In the genomic region with DNA sequence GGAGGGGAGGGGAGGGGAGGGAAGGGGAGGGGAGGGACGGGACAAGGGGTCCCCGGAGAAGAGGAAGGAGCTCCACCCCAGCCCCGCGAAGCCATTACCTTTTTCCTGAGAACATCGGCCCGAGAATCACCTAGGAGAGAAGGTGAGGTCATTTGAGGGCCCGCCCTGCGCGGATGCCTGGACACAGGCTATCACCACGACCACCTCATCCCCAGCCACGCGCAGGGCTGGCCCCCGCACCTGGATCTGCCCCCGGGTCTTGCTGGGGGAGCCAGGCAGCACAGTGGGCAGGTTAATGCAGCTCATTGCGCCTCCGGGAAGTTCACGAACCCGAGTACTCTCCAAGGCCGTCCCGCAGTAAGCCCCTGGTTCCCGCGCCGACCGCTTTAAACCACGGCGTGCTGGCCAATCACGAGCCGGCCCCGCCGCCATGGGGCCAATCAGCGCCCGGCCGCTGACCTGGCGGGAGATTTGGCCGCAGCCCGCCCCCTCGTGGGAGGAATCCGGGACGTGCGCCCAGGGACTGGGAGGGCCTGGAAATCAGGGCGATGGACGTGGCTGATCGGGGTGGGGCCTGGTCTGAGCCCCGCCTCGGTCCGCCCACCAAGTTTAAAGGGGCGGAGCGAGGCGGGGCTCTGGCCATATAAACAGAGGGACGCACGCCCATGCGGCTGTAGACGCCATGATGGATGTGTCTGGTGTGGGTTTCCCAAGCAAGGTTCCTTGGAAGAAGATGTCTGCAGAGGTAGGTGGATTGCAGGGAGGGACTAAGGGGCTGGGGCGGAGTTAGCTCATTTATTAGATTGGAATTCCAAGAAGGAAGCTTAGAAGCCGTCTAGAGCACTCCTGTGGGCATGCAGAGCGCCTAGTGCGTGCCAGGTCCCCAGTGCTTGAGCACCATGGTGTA, we compare ENCODE assay signal across 8 cellular contexts. TPM values are rescaled to one million over a fixed set of nuclear protein-coding genes. Genes with fewer than 3 reads are reported as not detected.
DNase-seq lines count a peak whose midpoint lies in the region; ATAC-seq and TF ChIP-seq lines count a peak whose summit lies in the region.

A gene with protein sequence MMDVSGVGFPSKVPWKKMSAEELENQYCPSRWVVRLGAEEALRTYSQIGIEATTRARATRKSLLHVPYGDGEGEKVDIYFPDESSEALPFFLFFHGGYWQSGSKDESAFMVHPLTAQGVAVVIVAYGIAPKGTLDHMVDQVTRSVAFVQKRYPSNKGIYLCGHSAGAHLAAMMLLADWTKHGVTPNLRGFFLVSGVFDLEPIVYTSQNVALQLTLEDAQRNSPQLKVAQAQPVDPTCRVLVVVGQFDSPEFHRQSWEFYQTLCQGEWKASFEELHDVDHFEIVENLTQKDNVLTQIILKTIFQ (plus strand): TSS at position 674 of the 907 bp plus-strand sequence. CDS start 9 bp downstream, at position 683.
A gene with protein sequence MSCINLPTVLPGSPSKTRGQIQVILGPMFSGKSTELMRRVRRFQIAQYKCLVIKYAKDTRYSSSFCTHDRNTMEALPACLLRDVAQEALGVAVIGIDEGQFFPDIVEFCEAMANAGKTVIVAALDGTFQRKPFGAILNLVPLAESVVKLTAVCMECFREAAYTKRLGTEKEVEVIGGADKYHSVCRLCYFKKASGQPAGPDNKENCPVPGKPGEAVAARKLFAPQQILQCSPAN (minus strand): TSS at position 364 of the 907 bp plus-strand sequence. CDS start 58 bp downstream, at position 306.

- H3K9me3 ChIP-seq in adipocyte (ENCODE audit: control insufficient read depth, low read length) (no peaks in the 10 kb centered on the region), heart right ventricle (no peaks in the 10 kb centered on the region)

- DNase-seq in NCI-H1417 (lab: John Stamatoyannopoulos, UW), result peak; percentile 95 to 98 (median 97)
- DNase-seq in T follicular helper cell (ENCODE audit: low read depth), result peak; percentile 57
- peak; percentile 99 for DNase-seq in adipocyte (ENCODE audit: low read depth)
- DNase-seq in heart right ventricle, result peak; percentile 96 to 98
- DNase-seq in posterior vena cava (ENCODE audit: low spot score), result peak; percentile 99
- DNase-seq in ureter (ENCODE audit: low spot score), result peak; percentile 98

- ATAC-seq in HG02759 (IDR thresholded peaks at IDR 0.05; ENCODE audit: unreplicated experiment) (peak; percentile 95), heart right ventricle (peak; percentile 97 to 99 (median 98))

- peak within 1 kb of the TSS; percentile 71 for H3K9ac ChIP-seq in adipocyte (ENCODE audit: low read length)

- 4% methylated on average over 57 of the region's 57 CpGs for WGBS in heart right ventricle, 2 donors

- intact Hi-C loops in heart right ventricle (cut with DNase I) (loop anchor here in 2 of 10 donors (5.0 kb wide), 1 partner anchor 65 kb away; no protein-coding TSS in a partner anchor), posterior vena cava (cut with DNase I) (no loop called here)

- peak within 1 kb of the TSS in 8 of 10 donors; percentile 7 to 84 (median 61) for H3K27ac ChIP-seq in heart right ventricle

- peaks cover 4% of the 10 kb centered on the region for H3K4me1 ChIP-seq in adipocyte (ENCODE audit: control insufficient read depth, insufficient read depth, low read length)
- peaks cover 3 to 36% (median 18%) of the 10 kb centered on the region in 9 donors for H3K4me1 ChIP-seq in heart right ventricle

- peak within 1 kb of the TSS; percentile 89 for H3K4me3 ChIP-seq in adipocyte (ENCODE audit: low read length)
- H3K4me3 ChIP-seq in heart right ventricle, result peak within 1 kb of the TSS; percentile 29 to 62 (median 53)

- H3K36me3 ChIP-seq in adipocyte (ENCODE audit: control insufficient read depth, insufficient read depth, low read length, severe bottlenecking), result peaks cover 5% of the 10 kb centered on the region
- H3K36me3 ChIP-seq in heart right ventricle, result peaks cover 0 to 21% (median 0%) of the 10 kb centered on the region in 9 donors

- H3K27me3 ChIP-seq in adipocyte (replicated peaks; ENCODE audit: control insufficient read depth, insufficient read depth, low read length) (no peaks in the 10 kb centered on the region), heart right ventricle (no peaks in the 10 kb centered on the region)

- TF ChIP-seq CTCF in GM12874 (IDR thresholded peaks at IDR 0.05; ENCODE audit: insufficient read depth, low read depth, low read length), result peak; percentile 26; the same call in 1 of the 2 replicates
- peak; percentile 61 to 91 (median 86) for TF ChIP-seq CTCF in heart right ventricle (IDR thresholded peaks at IDR 0.05)

RNA-seq across cellular contexts. Expression of the first gene that starts in this region (rescaled TPM):
- total RNA-seq in heart right ventricle, result 10 to 100 TPM; 23.7 to 42.4 (median 28.7) TPM
- polyA plus RNA-seq in heart right ventricle, result 10 to 100 TPM; 13.0 to 17.3 TPM
- total RNA-seq in posterior vena cava, result 10 to 100 TPM in 1 of 2 donors, 1 to 10 TPM in 1; 6.1 to 13.6 TPM
- total RNA-seq in ureter, result 48.5 TPM

RNA-seq across cellular contexts. Expression of the second gene that starts in this region (rescaled TPM):
- total RNA-seq in heart right ventricle (10 to 100 TPM in 1 of 10 donors, 1 to 10 TPM in 4, under 1 TPM in 5; 0.33 to 12.7 (median 0.91) TPM), posterior vena cava (1 to 10 TPM; 1.1 to 1.4 TPM), ureter (1.2 TPM)
- polyA plus RNA-seq in heart right ventricle, result 1 to 10 TPM; 1.6 to 2.6 TPM

Comparison
In these comparisons a context has a peak if more than half of its experiments do, and no peak if none do; other contexts are left out.
1. Peak in every context shown above with its lines: DNase-seq, ATAC-seq, H3K4me3 ChIP-seq and H3K27ac ChIP-seq.